In genomic region chr1:155463865-155464264, GRCh38 we compare ENCODE assay signal across 9 cellular contexts.
A peak's percentile ranks its signal among the peaks of the same experiment; 100 is the strongest.
DNase-seq lines count a peak whose midpoint lies in the region; ATAC-seq and TF ChIP-seq lines count a peak whose summit lies in the region.
"Had no signal": no experiment of that assay in that cellular context is flagged by ENCODE, and none has a peak within 500 bp of the region (broad histone marks: within the 10 kb centered on the region; RNA-seq: fewer than 3 reads in every experiment).

No MANE protein-coding gene starts in this region.

- H3K4me3 ChIP-seq in fibroblast of the aortic adventitia (ENCODE audit: low read depth, low read length) = no peak overlapping the region

- peak; percentile 51 for DNase-seq in ELF-1 (ENCODE audit: low read depth, low spot score)
- DNase-seq in SK-MEL-5 (ENCODE audit: low read depth, low spot score) = peak; percentile 50
- peak; percentile 95 for DNase-seq in fibroblast of the aortic adventitia (ENCODE audit: low read depth)
- DNase-seq in smooth muscle cell of the brain vasculature (ENCODE audit: low read depth, low spot score) = peak; percentile 23
- no peak for DNase-seq in medulla oblongata (ENCODE audit: extremely low spot score)
- DNase-seq in 8988T = no peak
- DNase-seq: central memory CD4-positive, alpha-beta T cell; NCI-H524 had no signal

- ATAC-seq in activated CD4-positive, CD25-positive, alpha-beta regulatory T cell treated with anti-CD3 and anti-CD28 coated beads, Interleukin-2, amount 50 U/mL, for 24 hours = no peak

- in situ Hi-C loops in SK-MEL-5 (cut with HindIII; ENCODE audit: low pct_unique_long_range_greater_than_20kb, low sequenced_read_pairs) = no loop called here

- TF ChIP-seq CTCF in fibroblast of the aortic adventitia (IDR thresholded peaks at IDR 0.05; ENCODE audit: insufficient read depth, low read length) = no peak

Comparison
In these comparisons a context has a peak if more than half of its experiments do, and no peak if none do; other contexts are left out.
1. DNase-seq: peak in ELF-1 (single experiment), SK-MEL-5 (single experiment), fibroblast of the aortic adventitia (single experiment) and smooth muscle cell of the brain vasculature (single experiment); none in medulla oblongata (single experiment) and 8988T (single experiment).